Comparison of ENCODE assay signal across 8 cellular contexts in the genomic region with DNA sequence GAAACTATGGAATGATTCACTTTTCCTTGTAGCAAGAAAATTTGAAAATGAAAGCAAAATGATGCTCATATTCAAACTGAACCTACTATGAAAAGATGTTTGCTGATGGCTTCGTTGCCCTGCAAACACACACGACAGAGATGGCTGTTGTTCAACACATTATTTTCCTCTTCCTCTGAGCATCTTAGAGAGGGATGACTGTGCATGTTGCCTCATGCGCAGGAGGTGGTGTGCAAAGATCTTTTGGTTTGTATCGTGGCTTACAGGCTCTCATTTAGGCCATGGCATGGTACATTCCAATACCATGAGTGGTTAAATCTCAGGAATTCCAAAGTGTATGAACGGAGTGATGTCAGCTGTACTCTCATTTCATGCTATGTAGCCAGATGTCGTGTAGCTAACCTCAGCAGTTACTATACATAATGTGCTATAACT.
DNase-seq lines count a peak whose midpoint lies in the region; ATAC-seq and TF ChIP-seq lines count a peak whose summit lies in the region.

No MANE protein-coding gene starts in this region.

- no peak overlapping the region for H2AFZ ChIP-seq in smooth muscle cell (ENCODE audit: low read depth)

- peaks cover 28 to 40% of the 10 kb centered on the region in 2 donors for H3K4me1 Mint-ChIP-seq in natural killer cell treated with Interleukin-12 subunit alpha and Interleukin-12 subunit beta and Interleukin-15 and Interleukin-18, amount 100 ng/mL, for 72 hours (ENCODE audit: low read depth in 2 of 2)
- peaks cover 22 to 32% of the 10 kb centered on the region in 2 donors for H3K4me1 Mint-ChIP-seq in natural killer cell
- H3K4me1 Mint-ChIP-seq in T-helper 2 cell treated with Interferon-gamma antibody and Interleukin-4, amounts not matched to agents 5 μg/mL and 100 μg/mL, for 36 hours (ENCODE audit: low read depth) = peaks cover 40% of the 10 kb centered on the region

- no peaks in the 10 kb centered on the region for H3K36me3 Mint-ChIP-seq in natural killer cell treated with Interleukin-12 subunit alpha and Interleukin-12 subunit beta and Interleukin-15 and Interleukin-18, amount 100 ng/mL, for 72 hours
- no peaks in the 10 kb centered on the region for H3K36me3 Mint-ChIP-seq in natural killer cell
- peaks cover 7% of the 10 kb centered on the region for H3K36me3 Mint-ChIP-seq in T-helper 2 cell treated with Interferon-gamma antibody and Interleukin-4, amounts not matched to agents 5 μg/mL and 100 μg/mL, for 36 hours (ENCODE audit: low read depth)

- H3K36me3 ChIP-seq in smooth muscle cell (ENCODE audit: low read depth) = no peaks in the 10 kb centered on the region

- H3K4me3 ChIP-seq in smooth muscle cell = no peak overlapping the region

- peak overlapping the region; percentile 62 for H3K4me2 ChIP-seq in smooth muscle cell

- peak overlapping the region; percentile 71 for H3K4me3 Mint-ChIP-seq in natural killer cell treated with Interleukin-12 subunit alpha and Interleukin-12 subunit beta and Interleukin-15 and Interleukin-18, amount 100 ng/mL, for 72 hours
- no peak overlapping the region for H3K4me3 Mint-ChIP-seq in natural killer cell
- peak overlapping the region; percentile 73 for H3K4me3 Mint-ChIP-seq in T-helper 2 cell treated with Interferon-gamma antibody and Interleukin-4, amounts not matched to agents 5 μg/mL and 100 μg/mL, for 36 hours

- peak overlapping the region; percentile 52 for H3K9ac ChIP-seq in smooth muscle cell (ENCODE audit: low read depth)

- H4K20me1 ChIP-seq in smooth muscle cell (ENCODE audit: low read depth) = no peaks in the 10 kb centered on the region

- TF ChIP-seq POLR2A in erythroblast (IDR thresholded peaks at IDR 0.05; ENCODE audit: low read length) = no peak

- H3K9me3 ChIP-seq in smooth muscle cell (replicated peaks; ENCODE audit: low read depth) = no peaks in the 10 kb centered on the region

- H3F3A ChIP-seq in smooth muscle cell (ENCODE audit: low read depth) = peaks cover 4% of the 10 kb centered on the region

- peak; percentile 93 for ATAC-seq in natural killer cell treated with Interleukin-12 subunit alpha and Interleukin-12 subunit beta and Interleukin-15 and Interleukin-18, amount 100 ng/mL, for 72 hours
- ATAC-seq in natural killer cell = no peak

- H3K4me1 ChIP-seq in smooth muscle cell (ENCODE audit: low read depth) = peaks cover 14% of the 10 kb centered on the region

- DNase-seq in natural killer cell treated with Interleukin-12 subunit alpha and Interleukin-12 subunit beta and Interleukin-15 and Interleukin-18, amount 100 ng/mL, for 72 hours (ENCODE audit: low spot score) = no peak
- DNase-seq in natural killer cell (no peak), erythroblast (lab: John Stamatoyannopoulos, UW) (peak; percentile 61 to 62), smooth muscle cell (lab: John Stamatoyannopoulos, UW; ENCODE audit: unreplicated experiment) (no peak), NCI-H526 treated with DMSO at 0.1 percent for 48 hours (lab: John Stamatoyannopoulos, UW) (no peak), NCI-H510A (lab: John Stamatoyannopoulos, UW) (no peak), HuH-7 (ENCODE audit: low spot score) (no peak)
- DNase-seq in T-helper 2 cell treated with Interferon-gamma antibody and Interleukin-4, amounts not matched to agents 5 μg/mL and 100 μg/mL, for 36 hours (ENCODE audit: low spot score) = peak; percentile 81

- no peaks in the 10 kb centered on the region for H3K9me3 Mint-ChIP-seq in natural killer cell treated with Interleukin-12 subunit alpha and Interleukin-12 subunit beta and Interleukin-15 and Interleukin-18, amount 100 ng/mL, for 72 hours
- no peaks in the 10 kb centered on the region for H3K9me3 Mint-ChIP-seq in natural killer cell
- H3K9me3 Mint-ChIP-seq in T-helper 2 cell treated with Interferon-gamma antibody and Interleukin-4, amounts not matched to agents 5 μg/mL and 100 μg/mL, for 36 hours = no peaks in the 10 kb centered on the region

- TF ChIP-seq CTCF in natural killer cell (IDR thresholded peaks at IDR 0.05) (no peak), smooth muscle cell (IDR thresholded peaks at IDR 0.05; ENCODE audit: borderline replicate concordance, insufficient read depth, poor library complexity, severe bottlenecking) (no peak)

- peak overlapping the region; percentile 88 for H3K27ac ChIP-seq in smooth muscle cell (ENCODE audit: low read depth)

- peak overlapping the region; percentile 73 to 85 for H3K27ac Mint-ChIP-seq in natural killer cell treated with Interleukin-12 subunit alpha and Interleukin-12 subunit beta and Interleukin-15 and Interleukin-18, amount 100 ng/mL, for 72 hours
- no peak overlapping the region for H3K27ac Mint-ChIP-seq in natural killer cell
- H3K27ac Mint-ChIP-seq in T-helper 2 cell treated with Interferon-gamma antibody and Interleukin-4, amounts not matched to agents 5 μg/mL and 100 μg/mL, for 36 hours = peak overlapping the region; percentile 87

- H3K27me3 ChIP-seq in smooth muscle cell (ENCODE audit: low read depth) = no peaks in the 10 kb centered on the region

- no peaks in the 10 kb centered on the region for H3K27me3 Mint-ChIP-seq in natural killer cell treated with Interleukin-12 subunit alpha and Interleukin-12 subunit beta and Interleukin-15 and Interleukin-18, amount 100 ng/mL, for 72 hours
- H3K27me3 Mint-ChIP-seq in natural killer cell (ENCODE audit: low read depth in 2 of 2) = no peaks in the 10 kb centered on the region
- no peaks in the 10 kb centered on the region for H3K27me3 Mint-ChIP-seq in T-helper 2 cell treated with Interferon-gamma antibody and Interleukin-4, amounts not matched to agents 5 μg/mL and 100 μg/mL, for 36 hours (ENCODE audit: low read depth)

- WGBS in smooth muscle cell (ENCODE audit: low lambda C conversion rate) = 8% methylated on average over 6 of the region's 6 CpGs

- intact Hi-C loops in natural killer cell (cut with micrococcal nuclease) = no loop called here

- no peaks in the 10 kb centered on the region for H3K79me2 ChIP-seq in smooth muscle cell (ENCODE audit: low read depth)

Comparison
In these comparisons a context has a peak if more than half of its experiments do, and no peak if none do; other contexts are left out.
1. ATAC-seq: peak in natural killer cell treated with Interleukin-12 subunit alpha and Interleukin-12 subunit beta and Interleukin-15 and Interleukin-18, amount 100 ng/mL, for 72 hours (2 of 2); none in natural killer cell (0 of 3).
2. H3K27ac Mint-ChIP-seq: peak in natural killer cell treated with Interleukin-12 subunit alpha and Interleukin-12 subunit beta and Interleukin-15 and Interleukin-18, amount 100 ng/mL, for 72 hours (2 of 2) and T-helper 2 cell treated with Interferon-gamma antibody and Interleukin-4, amounts not matched to agents 5 μg/mL and 100 μg/mL, for 36 hours (single experiment); none in natural killer cell (0 of 2).
3. DNase-seq: peak in T-helper 2 cell treated with Interferon-gamma antibody and Interleukin-4, amounts not matched to agents 5 μg/mL and 100 μg/mL, for 36 hours (single experiment) and erythroblast (2 of 2); none in natural killer cell treated with Interleukin-12 subunit alpha and Interleukin-12 subunit beta and Interleukin-15 and Interleukin-18, amount 100 ng/mL, for 72 hours (single experiment), natural killer cell (single experiment), smooth muscle cell (single experiment), NCI-H526 treated with DMSO at 0.1 percent for 48 hours (single experiment), NCI-H510A (single experiment) and HuH-7 (single experiment).